Comparison of ENCODE assay signal across 2 cellular contexts in genomic region chr11:125562430-125562829, GRCh38.
A peak's percentile ranks its signal among the peaks of the same experiment; 100 is the strongest.
TF ChIP-seq lines count a peak whose summit lies in the region.

No MANE protein-coding gene starts in this region.

TF ChIP-seq in K562, 482 proteins besides CTCF, POLR2A, EP300 and RAD21 (continues in another document):
- no peak for TF ChIP-seq ZZZ3 (IDR thresholded peaks at IDR 0.05)
- TF ChIP-seq CREB3L1 (IDR thresholded peaks at IDR 0.05; ENCODE audit: borderline replicate concordance, low read depth): no peak
- TF ChIP-seq PRDM10 (IDR thresholded peaks at IDR 0.05; ENCODE audit: partially characterized antibody): no peak
- no peak for TF ChIP-seq ZKSCAN1 (IDR thresholded peaks at IDR 0.05; ENCODE audit: low read depth, low read length)
- no peak for TF ChIP-seq ZNF699 (CRISPR knock-in tag; IDR thresholded peaks at IDR 0.05; ENCODE audit: insufficient replicate concordance)
- peak; percentile 79 for TF ChIP-seq FOXM1 (IDR thresholded peaks at IDR 0.05; ENCODE audit: low read depth)
- TF ChIP-seq FOXM1 (CRISPR knock-in tag; IDR thresholded peaks at IDR 0.05; ENCODE audit: low read depth): no peak
- TF ChIP-seq GTF2A2 (tag; IDR thresholded peaks at IDR 0.05): no peak
- no peak for TF ChIP-seq ZFP30 (CRISPR knock-in tag; IDR thresholded peaks at IDR 0.05; ENCODE audit: borderline replicate concordance)
- no peak for TF ChIP-seq ZNF174 (CRISPR knock-in tag; IDR thresholded peaks at IDR 0.05)
- no peak for TF ChIP-seq DEAF1 (CRISPR knock-in tag; IDR thresholded peaks at IDR 0.05)
- TF ChIP-seq PBX2 (CRISPR knock-in tag; IDR thresholded peaks at IDR 0.05; ENCODE audit: low read depth): no peak
- TF ChIP-seq PBX2 (tag; conservative IDR thresholded peaks at IDR 0.05; ENCODE audit: low read depth): peak; percentile 89
- TF ChIP-seq PKNOX1 (IDR thresholded peaks at IDR 0.05): peak; percentile 86

TF ChIP-seq in HepG2, 621 proteins besides CTCF, POLR2A, EP300 and RAD21:
- TF ChIP-seq ZNF713 (CRISPR knock-in tag; IDR thresholded peaks at IDR 0.05) (no peak), TOE1 (CRISPR knock-in tag; IDR thresholded peaks at IDR 0.05) (no peak), RBM22 (optimal IDR thresholded peaks at IDR 0.05; ENCODE audit: low read length) (no peak), MLXIP (CRISPR knock-in tag; IDR thresholded peaks at IDR 0.05; ENCODE audit: borderline replicate concordance) (no peak), NFYB (CRISPR knock-in tag; IDR thresholded peaks at IDR 0.05) (peak; percentile 40; the same call in 1 of the 2 replicates), ZFP90 (CRISPR knock-in tag; IDR thresholded peaks at IDR 0.05; ENCODE audit: borderline replicate concordance) (no peak), PBX2 (CRISPR knock-in tag; IDR thresholded peaks at IDR 0.05) (peak; percentile 75), SRF (IDR thresholded peaks at IDR 0.05; ENCODE audit: low read depth, low read length) (peak; percentile 82; the same call in 1 of the 2 replicates)
